1 cellular context compared by ENCODE assay signal in genomic region chr16:15573896-15574613, GRCh38.
TF ChIP-seq lines count a peak whose summit lies in the region.
"Not testable (repeated sequence)": the region's sequence is repeated elsewhere in the genome, so short reads cannot be mapped to it uniquely, and the experiment has no call there.

No MANE protein-coding gene starts in this region.

TF ChIP-seq in K562, 482 proteins besides CTCF, POLR2A, EP300 and RAD21 (continued from another document and continues in another):
- TF ChIP-seq RHOXF2B (CRISPR knock-in tag; conservative IDR thresholded peaks at IDR 0.05) (0 out of 2 replicates have a peak, but pooled peaks have one; percentile 48), NFXL1 (CRISPR knock-in tag; IDR thresholded peaks at IDR 0.05) (peak; percentile 74; the same call in 1 of the 2 replicates), ZEB2 (IDR thresholded peaks at IDR 0.05) (peak; percentile 91), RBM25 (IDR thresholded peaks at IDR 0.05; ENCODE audit: low read depth, low read length, severe bottlenecking) (peak; percentile 92), TCF15 (CRISPR knock-in tag; IDR thresholded peaks at IDR 0.05) (peak; percentile 86), KDM5B (IDR thresholded peaks at IDR 0.05; ENCODE audit: insufficient replicate concordance, low read depth, low read length) (peak; percentile 67), NUFIP1 (IDR thresholded peaks at IDR 0.05; ENCODE audit: partially characterized antibody) (peak; percentile 86), ZBTB11 (CRISPR knock-in tag; IDR thresholded peaks at IDR 0.05) (peak in 1 of 3 experiments; percentile 80; a peak in 2 of 6 replicates), TEAD1 (CRISPR knock-in tag; IDR thresholded peaks at IDR 0.05) (peak in 1 of 2 experiments; percentile 92; a peak in 2 of 4 replicates), HEY1 (CRISPR knock-in tag; IDR thresholded peaks at IDR 0.05; ENCODE audit: borderline replicate concordance) (peak; percentile 46; the same call in 1 of the 2 replicates), DIDO1 (tag; IDR thresholded peaks at IDR 0.05; ENCODE audit: low read depth) (peak; percentile 71), DDX20 (tag; IDR thresholded peaks at IDR 0.05; ENCODE audit: low read depth) (peak; percentile 96), PTTG1 (tag; IDR thresholded peaks at IDR 0.05; ENCODE audit: low read depth) (peak; percentile 94), HMBOX1 (IDR thresholded peaks at IDR 0.05) (peak; percentile 51; the same call in 1 of the 2 replicates), ZNF589 (CRISPR knock-in tag; IDR thresholded peaks at IDR 0.05; ENCODE audit: low read depth) (peak; percentile 96), ZNF79 (CRISPR knock-in tag; IDR thresholded peaks at IDR 0.05; ENCODE audit: low read depth) (peak; percentile 92), NFRKB (IDR thresholded peaks at IDR 0.05; ENCODE audit: low read depth) (peak; percentile 83), SMAD1 (IDR thresholded peaks at IDR 0.05; ENCODE audit: low read depth, low read length, partially characterized antibody) (peak; percentile 89), RNF219 (CRISPR knock-in tag; IDR thresholded peaks at IDR 0.05) (peak; percentile 85; the same call in 1 of the 2 replicates), ZNF644 (tag; IDR thresholded peaks at IDR 0.05; ENCODE audit: low read depth) (peak; percentile 96), ZNF668 (CRISPR knock-in tag; IDR thresholded peaks at IDR 0.05) (peak; percentile 92), TAF9B (IDR thresholded peaks at IDR 0.05; ENCODE audit: partially characterized antibody) (peak; percentile 34), GTF2E2 (tag; IDR thresholded peaks at IDR 0.05) (peak; percentile 61; the same call in 1 of the 2 replicates), ZBTB9 (CRISPR knock-in tag; IDR thresholded peaks at IDR 0.05) (peak; percentile 96), PHTF2 (CRISPR knock-in tag; IDR thresholded peaks at IDR 0.05) (peak; percentile 45), DMBX1 (CRISPR knock-in tag; IDR thresholded peaks at IDR 0.05; ENCODE audit: borderline replicate concordance) (peak; percentile 98), FOXO4 (CRISPR knock-in tag; IDR thresholded peaks at IDR 0.05) (peak; percentile 78), TAF1 (IDR thresholded peaks at IDR 0.05; ENCODE audit: control insufficient read depth, extremely low read depth, insufficient read depth, low read length, severe bottlenecking) (peak; percentile 85), POLR2B (IDR thresholded peaks at IDR 0.05; ENCODE audit: low read depth, partially characterized antibody) (peak; percentile 94), STAT5B (CRISPR knock-in tag; IDR thresholded peaks at IDR 0.05) (peak; percentile 63; the same call in 1 of the 2 replicates), ZNF398 (CRISPR knock-in tag; IDR thresholded peaks at IDR 0.05) (peak; percentile 74), ZBED1 (IDR thresholded peaks at IDR 0.05) (0 out of 2 replicates have a peak, but pooled peaks have one; percentile 31), PKNOX1 (IDR thresholded peaks at IDR 0.05) (0 out of 2 replicates have a peak, but pooled peaks have one; percentile 28), ZNF354B (CRISPR knock-in tag; IDR thresholded peaks at IDR 0.05) (peak; percentile 79; the same call in 1 of the 2 replicates), SP1 (CRISPR knock-in tag; IDR thresholded peaks at IDR 0.05) (peak; percentile 46; the same call in 1 of the 2 replicates), PREB (CRISPR knock-in tag; IDR thresholded peaks at IDR 0.05) (0 out of 2 replicates have a peak, but pooled peaks have one; percentile 57), ZNF740 (tag; IDR thresholded peaks at IDR 0.05) (peak in 1 of 2 experiments; percentile 89; a peak in 2 of 4 replicates), ZNF551 (CRISPR knock-in tag; IDR thresholded peaks at IDR 0.05) (0 out of 2 replicates have a peak, but pooled peaks have one; percentile 47), NR2C1 (tag; IDR thresholded peaks at IDR 0.05) (peak; percentile 91), EP400 (IDR thresholded peaks at IDR 0.05) (peak; percentile 78), POLR2AphosphoS5 (IDR thresholded peaks at IDR 0.05; ENCODE audit: control insufficient read depth, insufficient read depth, low read depth, low read length) (peak; percentile 91), RBFOX2 (IDR thresholded peaks at IDR 0.05; ENCODE audit: low read depth, low read length) (peak; percentile 80), L3MBTL2 (IDR thresholded peaks at IDR 0.05) (peak; percentile 92), TAF7 (tag; IDR thresholded peaks at IDR 0.05) (peak; percentile 81), CREB3 (tag; conservative IDR thresholded peaks at IDR 0.05; ENCODE audit: low read depth) (peak; percentile 98), ZFP1 (CRISPR knock-in tag; IDR thresholded peaks at IDR 0.05) (peak; percentile 77), USF1 (CRISPR knock-in tag; IDR thresholded peaks at IDR 0.05) (peak; percentile 49; the same call in 1 of the 2 replicates), ESRRA (IDR thresholded peaks at IDR 0.05; ENCODE audit: borderline replicate concordance, low read depth) (peak; percentile 85)
- not testable (repeated sequence) for TF ChIP-seq ZNF740 (CRISPR knock-in tag; IDR thresholded peaks at IDR 0.05); NR2C1 (IDR thresholded peaks at IDR 0.05)
